19 cellular contexts compared by ENCODE assay signal in genomic region chr12:4483885-4484823, GRCh38. TPM values are rescaled to one million over a fixed set of nuclear protein-coding genes. Genes with fewer than 3 reads are reported as not detected.
DNase-seq lines count a peak whose midpoint lies in the region; ATAC-seq, FAIRE-seq and TF ChIP-seq lines count a peak whose summit lies in the region.
"Had no signal": no experiment of that assay in that cellular context is flagged by ENCODE, and none has a peak within 500 bp of the region (broad histone marks: within the 10 kb centered on the region; RNA-seq: fewer than 3 reads in every experiment).

No MANE protein-coding gene starts in this region.

- BruUV-seq in HepG2 (replicated peaks; lab: Mats Ljungman, UMichigan), result no TSS peak

- no peak overlapping the region for H3K9ac ChIP-seq in HepG2 (ENCODE audit: insufficient read depth, low read depth, low read length)
- H3K9ac ChIP-seq: neural progenitor cell had no signal

- WGBS in HepG2 (ENCODE audit: low lambda C conversion rate), result 78% methylated on average over 4 of the region's 4 CpGs
- WGBS in right lobe of liver (ENCODE audit: insufficient coverage, low coverage, low lambda C conversion rate, missing lambda C conversion rate), result 56% methylated on average over 4 of the region's 4 CpGs
- WGBS in esophagus muscularis mucosa, result 76% methylated on average over 4 of the region's 4 CpGs

- POLR2A ChIA-PET in HepG2 (lab: Yijun Ruan, JAX), result no interaction called here

- no peaks in the 10 kb centered on the region for H3K79me2 ChIP-seq in HepG2 (ENCODE audit: insufficient read depth, low read length)

- H3K27me3 ChIP-seq in HepG2 (ENCODE audit: control insufficient read depth in 1 of 2, insufficient read depth in 2 of 2, low read length in 2 of 2), result no peaks in the 10 kb centered on the region
- H3K27me3 ChIP-seq in right lobe of liver, result no peaks in the 10 kb centered on the region
- no peaks in the 10 kb centered on the region for H3K27me3 ChIP-seq in dorsolateral prefrontal cortex
- no peaks in the 10 kb centered on the region for H3K27me3 ChIP-seq in esophagus muscularis mucosa
- H3K27me3 ChIP-seq: neural progenitor cell, SJCRH30 had no signal

- H4K20me1 ChIP-seq in HepG2 (ENCODE audit: insufficient read depth, low read length), result no peaks in the 10 kb centered on the region

- in situ Hi-C loops in HepG2 (cut with HindIII; ENCODE audit: extremely low pct_ligation_motif_present, low pct_unique_long_range_greater_than_20kb), result no loop called here

- no peak for TF ChIP-seq RAD21 in HepG2 (CRISPR knock-in tag; IDR thresholded peaks at IDR 0.05)

- no peak for TF ChIP-seq EP300 in HepG2 (IDR thresholded peaks at IDR 0.05; ENCODE audit: low read depth in 2 of 2, low read length in 2 of 2)
- no peak for TF ChIP-seq EP300 in HepG2 (CRISPR knock-in tag; IDR thresholded peaks at IDR 0.05; ENCODE audit: borderline replicate concordance)
- no peak for TF ChIP-seq EP300 in esophagus muscularis mucosa (IDR thresholded peaks at IDR 0.05)

- H3K36me3 ChIP-seq in HepG2 (replicated peaks in 1 of 2; ENCODE audit: control insufficient read depth in 1 of 2, insufficient read depth in 2 of 2, low read length in 2 of 2) (0 out of 5 replicates have a peak, but pooled peaks cover 0 to 8% of the 10 kb centered on the region in 2 experiments), right lobe of liver (peaks cover 0 to 7% (median 0%) of the 10 kb centered on the region in 4 donors), esophagus muscularis mucosa (peaks cover 5 to 19% (median 14%) of the 10 kb centered on the region in 4 donors)
- H3K36me3 ChIP-seq: neural progenitor cell had no signal

- H2AFZ ChIP-seq in HepG2 (ENCODE audit: low read length), result no peak overlapping the region
- H2AFZ ChIP-seq: neural progenitor cell had no signal

- DNase-seq in HepG2 (ENCODE audit: low spot score) (no peak), right lobe of liver (no peak), NCI-H345 (lab: John Stamatoyannopoulos, UW) (peak; percentile 77), dorsolateral prefrontal cortex (no peak), esophagus muscularis mucosa (ENCODE audit: extremely low spot score) (no peak), OCI-M1 (lab: John Stamatoyannopoulos, UW) (no peak), RKO (ENCODE audit: low spot score) (no peak)
- DNase-seq in stimulated activated CD4-positive, alpha-beta T cell treated with anti-CD3 and anti-CD28 coated beads, Interleukin-4, amount 100 ng/mL, for 24 hours, result no peak
- DNase-seq: activated CD4-positive, alpha-beta T cell treated with anti-CD3 and anti-CD28 coated beads, Interleukin-2, amount 50 U/mL, for 1 hour; activated naive CD8-positive, alpha-beta T cell treated with anti-CD3 and anti-CD28 coated beads, Interleukin-2, amount 50 U/mL, for 24 hours; activated T-cell treated with anti-CD3 and anti-CD28 coated beads, Interleukin-2, amount 50 U/mL, for 72 hours; glutamatergic neuron; GOT3; NCI-H748 treated with DMSO at 0.1 percent for 48 hours; right cardiac atrium; SJCRH30; stimulated activated CD4-positive, alpha-beta T cell treated with anti-CD3 and anti-CD28 coated beads, Interleukin-4, amount 100 ng/mL, for 1 hour had no signal

- intact Hi-C loops in HepG2 (cut with micrococcal nuclease; ENCODE audit: unreplicated experiment), result no loop called here
- intact Hi-C loops in right lobe of liver (cut with DNase I), result no loop called here
- intact Hi-C loops in dorsolateral prefrontal cortex (cut with DNase I), result no loop called here
- intact Hi-C loops in esophagus muscularis mucosa (cut with DNase I), result no loop called here

- peaks cover 2% of the 10 kb centered on the region; the same call in 1 of the 2 replicates for H3K9me3 ChIP-seq in HepG2 (ENCODE audit: low read length)
- H3K9me3 ChIP-seq in right lobe of liver, result no peaks in the 10 kb centered on the region
- H3K9me3 ChIP-seq in esophagus muscularis mucosa, result no peaks in the 10 kb centered on the region

- H3K4me1 ChIP-seq in HepG2 (ENCODE audit: insufficient read depth, low read length) (peaks cover 38% of the 10 kb centered on the region), right lobe of liver (no peaks in the 10 kb centered on the region), esophagus muscularis mucosa (no peaks in the 10 kb centered on the region)
- H3K4me1 ChIP-seq: SJCRH30 had no signal

- H3K27ac ChIP-seq in HepG2 (ENCODE audit: extremely low read length, insufficient read depth, low read length) (no peak overlapping the region), right lobe of liver (no peak overlapping the region), dorsolateral prefrontal cortex (peak overlapping the region in 42 of 59 donors; percentile 0 to 76 (median 40)), esophagus muscularis mucosa (replicated peaks in 1 of 4) (no peak overlapping the region)
- H3K27ac ChIP-seq: neural progenitor cell, SJCRH30 had no signal

- H3K4me3 ChIP-seq in HepG2 (replicated peaks in 1 of 3; ENCODE audit: insufficient read depth in 1 of 3, low read depth in 2 of 3, low read length in 3 of 3) (no peak overlapping the region), right lobe of liver (no peak overlapping the region), dorsolateral prefrontal cortex (no peak overlapping the region), esophagus muscularis mucosa (no peak overlapping the region)
- H3K4me3 ChIP-seq: neural progenitor cell, SJCRH30 had no signal

- no peak overlapping the region for H3K4me2 ChIP-seq in HepG2 (ENCODE audit: low read depth, low read length)
- H3K4me2 ChIP-seq: neural progenitor cell had no signal

- CTCF ChIA-PET in HepG2 (lab: Yijun Ruan, JAX; ENCODE audit: low intra/inter-chr PET ratio, low total read pairs), result no interaction called here

- no peak for TF ChIP-seq POLR2A in HepG2 (IDR thresholded peaks at IDR 0.05; ENCODE audit: insufficient read depth in 1 of 2, low read depth in 2 of 2, low read length in 2 of 2)
- no peak for TF ChIP-seq POLR2A in right lobe of liver (IDR thresholded peaks at IDR 0.05)
- no peak for TF ChIP-seq POLR2A in esophagus muscularis mucosa (IDR thresholded peaks at IDR 0.05; ENCODE audit: low read depth)

- no peak for FAIRE-seq in HepG2 (lab: Jason Lieb, UNC)

- ATAC-seq in HepG2 (no peak), right lobe of liver (no peak)
- ATAC-seq: activated naive CD8-positive, alpha-beta T cell treated with anti-CD3 and anti-CD28 coated beads, Interleukin-2, amount 50 U/mL, for 24 hours; activated T-cell treated with anti-CD3 and anti-CD28 coated beads, Interleukin-2, amount 50 U/mL, for 72 hours; right cardiac atrium had no signal

- TF ChIP-seq CTCF in HepG2 (CRISPR knock-in tag; IDR thresholded peaks at IDR 0.05), result no peak
- TF ChIP-seq CTCF in right lobe of liver (IDR thresholded peaks at IDR 0.05), result no peak
- TF ChIP-seq CTCF in dorsolateral prefrontal cortex (IDR thresholded peaks at IDR 0.05 in 54 of 56, conservative IDR thresholded peaks at IDR 0.05 in 2 of 56; ENCODE audit: low read depth in 1 of 56, partially characterized antibody in 56 of 56), result no peak
- TF ChIP-seq CTCF in esophagus muscularis mucosa (IDR thresholded peaks at IDR 0.05), result no peak

RNA-seq across cellular contexts. Expression of gene FGF6, which starts 38.5 kb away (rescaled TPM):
- not detected in 2 replicates for total RNA-seq in HepG2 (2016; rRNA removed; fragmentation: Illumina TruSeq; extraction: Trizol)
- not detected in 2 replicates for total RNA-seq in HepG2 (2016; cell fraction: cytosol; rRNA removed; fragmentation: Illumina TruSeq; extraction: Trizol; ENCODE audit: low read depth)
- total RNA-seq in HepG2 (2016; cell fraction: insoluble cytoplasmic fraction; rRNA removed; fragmentation: Illumina TruSeq; extraction: Trizol), result not detected in 2 replicates
- total RNA-seq in HepG2 (2016; cell fraction: membrane; rRNA removed; fragmentation: Illumina TruSeq; extraction: Trizol), result not detected in 2 replicates
- total RNA-seq in HepG2 (2016; cell fraction: nucleus; rRNA removed; fragmentation: Illumina TruSeq; extraction: Trizol), result not detected in 2 replicates
- not detected in 2 replicates for polyA plus RNA-seq in HepG2 (2011; rRNA removed)
- polyA plus RNA-seq in HepG2 (2011; cell fraction: cytosol; rRNA removed), result not detected in 2 replicates
- polyA plus RNA-seq in HepG2 (2011; cell fraction: nucleus; rRNA removed), result not detected in 2 replicates
- not detected in 2 replicates for polyA plus RNA-seq in HepG2 (2012)
- not detected in 2 replicates for polyA plus RNA-seq in HepG2 (2016; cell fraction: cytosol; fragmentation: Illumina TruSeq; extraction: Trizol; ENCODE audit: low read depth)
- not detected in 2 replicates for polyA plus RNA-seq in HepG2 (2016; cell fraction: insoluble cytoplasmic fraction; fragmentation: Illumina TruSeq; extraction: Trizol; ENCODE audit: low read depth)
- not detected in 2 replicates for polyA plus RNA-seq in HepG2 (2016; cell fraction: membrane; fragmentation: Illumina TruSeq; extraction: Trizol; ENCODE audit: low read depth)
- polyA plus RNA-seq in HepG2 (2016; cell fraction: nucleus; fragmentation: Illumina TruSeq; extraction: Trizol; ENCODE audit: insufficient read depth, low read depth), result not detected in 2 replicates
- not detected in 2 replicates for polyA minus RNA-seq in HepG2 (2011; rRNA and poly(A)+ RNA removed; ENCODE audit: low replicate concordance)
- not detected in 2 replicates for polyA minus RNA-seq in HepG2 (2011; cell fraction: cytosol; rRNA and poly(A)+ RNA removed)
- polyA minus RNA-seq in HepG2 (2011; cell fraction: nucleus; rRNA and poly(A)+ RNA removed), result not detected in 2 replicates
- not detected for total RNA-seq in right lobe of liver
- total RNA-seq in dorsolateral prefrontal cortex, result not detected
- total RNA-seq in esophagus muscularis mucosa, result not detected
- total RNA-seq: activated T-cell treated with anti-CD3 and anti-CD28 coated beads, Interleukin-2, amount 50 U/mL, for 72 hours; right cardiac atrium; SJCRH30 had no signal
- polyA plus RNA-seq: right cardiac atrium, thymus had no signal

RNA-seq across cellular contexts. Expression of gene RAD51AP1, which starts 54.5 kb away (rescaled TPM):
- total RNA-seq in HepG2 (2016; rRNA removed; fragmentation: Illumina TruSeq; extraction: Trizol) (49.3 and 79.3 TPM in 2 replicates), right lobe of liver (1 to 10 TPM in 3 of 6 experiments, under 1 TPM in 3; 0.56 to 5.1 (median 1.3) TPM), dorsolateral prefrontal cortex (1 to 10 TPM in 116 of 120 experiments, under 1 TPM in 4; 0.65 to 6.6 (median 2.8) TPM), esophagus muscularis mucosa (1 to 10 TPM in 1 of 4 donors, under 1 TPM in 3; 0.58 to 1.4 (median 0.75) TPM)
- total RNA-seq in HepG2 (2016; cell fraction: cytosol; rRNA removed; fragmentation: Illumina TruSeq; extraction: Trizol; ENCODE audit: low read depth), result 6.9 and 7.6 TPM in 2 replicates
- 51.4 and 84.6 TPM in 2 replicates for total RNA-seq in HepG2 (2016; cell fraction: insoluble cytoplasmic fraction; rRNA removed; fragmentation: Illumina TruSeq; extraction: Trizol)
- total RNA-seq in HepG2 (2016; cell fraction: membrane; rRNA removed; fragmentation: Illumina TruSeq; extraction: Trizol), result 17.9 and 22.4 TPM in 2 replicates
- 45.3 and 45.9 TPM in 2 replicates for total RNA-seq in HepG2 (2016; cell fraction: nucleus; rRNA removed; fragmentation: Illumina TruSeq; extraction: Trizol)
- polyA plus RNA-seq in HepG2 (2011; rRNA removed), result 6.7 and 16.6 TPM in 2 replicates
- polyA plus RNA-seq in HepG2 (2011; cell fraction: cytosol; rRNA removed), result 4.7 and 6.3 TPM in 2 replicates
- 8.7 and 9.8 TPM in 2 replicates for polyA plus RNA-seq in HepG2 (2011; cell fraction: nucleus; rRNA removed)
- 6.3 and 17.3 TPM in 2 replicates for polyA plus RNA-seq in HepG2 (2012)
- 3.3 and 3.4 TPM in 2 replicates for polyA plus RNA-seq in HepG2 (2016; cell fraction: cytosol; fragmentation: Illumina TruSeq; extraction: Trizol; ENCODE audit: low read depth)
- 68.2 and 73.1 TPM in 2 replicates for polyA plus RNA-seq in HepG2 (2016; cell fraction: insoluble cytoplasmic fraction; fragmentation: Illumina TruSeq; extraction: Trizol; ENCODE audit: low read depth)
- 8.8 and 8.9 TPM in 2 replicates for polyA plus RNA-seq in HepG2 (2016; cell fraction: membrane; fragmentation: Illumina TruSeq; extraction: Trizol; ENCODE audit: low read depth)
- 40.3 and 41.0 TPM in 2 replicates for polyA plus RNA-seq in HepG2 (2016; cell fraction: nucleus; fragmentation: Illumina TruSeq; extraction: Trizol; ENCODE audit: insufficient read depth, low read depth)
- polyA minus RNA-seq in HepG2 (2011; rRNA and poly(A)+ RNA removed; ENCODE audit: low replicate concordance), result 1.8 and 5.4 TPM in 2 replicates
- polyA minus RNA-seq in HepG2 (2011; cell fraction: cytosol; rRNA and poly(A)+ RNA removed), result 3.5 and 5.9 TPM in 2 replicates
- polyA minus RNA-seq in HepG2 (2011; cell fraction: nucleus; rRNA and poly(A)+ RNA removed), result 20.3 and 23.4 TPM in 2 replicates

Comparison
In these comparisons a context has a peak if more than half of its experiments do, and no peak if none do; other contexts are left out.
1. H3K27ac ChIP-seq: peak in dorsolateral prefrontal cortex (42 of 59); none in HepG2 (single experiment), right lobe of liver (0 of 3) and esophagus muscularis mucosa (0 of 4).